15 cellular contexts compared by ENCODE assay signal in the genomic region with DNA sequence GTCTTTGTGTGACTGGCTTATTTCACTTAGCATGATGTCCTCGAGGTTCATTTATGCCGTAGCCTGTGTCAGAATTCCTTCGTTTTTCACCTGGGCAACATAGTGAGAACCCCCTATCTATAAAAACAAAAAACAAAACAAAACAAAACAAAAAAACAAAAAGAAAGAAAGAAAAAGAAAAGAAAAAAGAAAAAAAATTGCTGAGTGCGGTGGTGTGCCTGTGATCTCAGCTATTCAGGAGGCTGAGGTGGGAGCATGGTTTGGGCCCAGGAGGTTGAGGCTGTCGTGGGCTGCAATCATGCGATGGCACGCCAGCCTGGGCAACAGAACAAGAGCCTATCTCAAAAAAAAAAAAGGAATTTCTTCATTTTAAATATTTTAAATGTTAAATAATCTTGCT. TPM values are rescaled to one million over a fixed set of nuclear protein-coding genes. Genes with fewer than 3 reads are reported as not detected.
A peak's percentile ranks its signal among the peaks of the same experiment; 100 is the strongest.
DNase-seq lines count a peak whose midpoint lies in the region; ATAC-seq and TF ChIP-seq lines count a peak whose summit lies in the region.
"Had no signal": no experiment of that assay in that cellular context is flagged by ENCODE, and none has a peak within 500 bp of the region (broad histone marks: within the 10 kb centered on the region; RNA-seq: fewer than 3 reads in every experiment).

No MANE protein-coding gene starts in this region.

- H3K27ac ChIP-seq in SJCRH30 (peak overlapping the region; percentile 85), dorsolateral prefrontal cortex (no peak overlapping the region)
- H3K27ac ChIP-seq: C4-2B had no signal

- H3K4me1 Mint-ChIP-seq in Caco-2 (ENCODE audit: low read depth, unreplicated experiment): peaks cover 66% of the 10 kb centered on the region
- peaks cover 22% of the 10 kb centered on the region for H3K4me1 Mint-ChIP-seq in nephron

- ATAC-seq in GM21825 (IDR thresholded peaks at IDR 0.05; ENCODE audit: unreplicated experiment): no peak
- ATAC-seq: A549, GM23338 had no signal

- H3K36me3 ChIP-seq in Caco-2 (ENCODE audit: control insufficient read depth, insufficient read depth, low read length): no peaks in the 10 kb centered on the region
- no peaks in the 10 kb centered on the region for H3K36me3 ChIP-seq in SJCRH30

- no peaks in the 10 kb centered on the region for H3K27me3 Mint-ChIP-seq in Caco-2 (ENCODE audit: insufficient read depth, unreplicated experiment)
- peaks cover 13% of the 10 kb centered on the region for H3K27me3 Mint-ChIP-seq in nephron (ENCODE audit: low read depth)
- H3K27me3 Mint-ChIP-seq: CD4-positive, alpha-beta T cell had no signal

- peaks cover 78% of the 10 kb centered on the region for H3K4me1 ChIP-seq in Caco-2
- peaks cover 62% of the 10 kb centered on the region for H3K4me1 ChIP-seq in SJCRH30

- H3K4me3 Mint-ChIP-seq in Caco-2 (ENCODE audit: unreplicated experiment): no peak overlapping the region
- H3K4me3 Mint-ChIP-seq in nephron: no peak overlapping the region
- H3K4me3 Mint-ChIP-seq: CD4-positive, alpha-beta T cell; GM23338 had no signal

- TF ChIP-seq CTCF in Caco-2 (IDR thresholded peaks at IDR 0.05; ENCODE audit: insufficient read depth in 1 of 2, low read depth in 1 of 2, low read length in 1 of 2, severe bottlenecking in 1 of 2, unreplicated experiment in 1 of 2) (no peak), nephron (IDR thresholded peaks at IDR 0.05; ENCODE audit: unreplicated experiment in 3 of 3) (no peak), dorsolateral prefrontal cortex (IDR thresholded peaks at IDR 0.05 in 54 of 56, conservative IDR thresholded peaks at IDR 0.05 in 2 of 56; ENCODE audit: low read depth in 1 of 56, partially characterized antibody in 56 of 56) (no peak)

- no peaks in the 10 kb centered on the region for H3K9me3 Mint-ChIP-seq in Caco-2 (ENCODE audit: unreplicated experiment)
- H3K9me3 Mint-ChIP-seq in nephron: no peaks in the 10 kb centered on the region
- H3K9me3 Mint-ChIP-seq: CD4-positive, alpha-beta T cell; GM23338 had no signal

- no peak overlapping the region for H3K4me3 ChIP-seq in Caco-2 (ENCODE audit: low read depth, low read length)
- no peak overlapping the region for H3K4me3 ChIP-seq in SJCRH30
- no peak overlapping the region for H3K4me3 ChIP-seq in dorsolateral prefrontal cortex
- H3K4me3 ChIP-seq: A549, GM23338 had no signal

- H3K27ac Mint-ChIP-seq in Caco-2 (ENCODE audit: unreplicated experiment): peak overlapping the region; percentile 93
- peak overlapping the region in 2 of 3 experiments; percentile 29 to 76 for H3K27ac Mint-ChIP-seq in nephron
- H3K27ac Mint-ChIP-seq: CD4-positive, alpha-beta T cell; GM23338 had no signal

- no TSS peak for BruUV-seq in Caco-2 (replicated peaks; lab: Mats Ljungman, UMichigan)

- H3K9me3 ChIP-seq in Caco-2 (no peaks in the 10 kb centered on the region), SJCRH30 (replicated peaks) (no peaks in the 10 kb centered on the region)
- H3K9me3 ChIP-seq: A549 had no signal

- no peaks in the 10 kb centered on the region for H3K36me3 Mint-ChIP-seq in Caco-2 (ENCODE audit: insufficient read depth, unreplicated experiment)
- no peaks in the 10 kb centered on the region for H3K36me3 Mint-ChIP-seq in nephron (ENCODE audit: low read depth)

- intact Hi-C loops in Caco-2 (cut with micrococcal nuclease; ENCODE audit: unreplicated experiment) (no loop called here), dorsolateral prefrontal cortex (cut with DNase I) (no loop called here)

- CTCF ChIA-PET in Caco-2 (lab: Charles Lee): interaction anchor here (1.8 kb wide), 1 partner anchor 9 kb away, joined by 3 read pairs; no protein-coding TSS in a partner anchor

- H3K27me3 ChIP-seq in Caco-2 (replicated peaks; ENCODE audit: control insufficient read depth, insufficient read depth, low read length): no peaks in the 10 kb centered on the region
- H3K27me3 ChIP-seq in SJCRH30: no peaks in the 10 kb centered on the region
- no peaks in the 10 kb centered on the region for H3K27me3 ChIP-seq in dorsolateral prefrontal cortex

- DNase-seq in Caco-2 (no peak), SJCRH30 (no peak), pons (ENCODE audit: low spot score) (no peak), dorsolateral prefrontal cortex (no peak)
- DNase-seq: AML-193; CD4-positive, alpha-beta T cell; DMS153; DMS79; GDM1; HCEC 1CT had no signal

- POLR2A ChIA-PET in Caco-2 (lab: Charles Lee): interaction anchor here (1.3 kb wide), 1 partner anchor 38 kb away, joined by 8 read pairs; the partner anchor contains the start of gene VEGFA

RNA-seq across cellular contexts. Expression of gene VEGFA, which starts 38.4 kb away (rescaled TPM):
- total RNA-seq in Caco-2 (2022): 172 and 174 TPM in 2 replicates
- total RNA-seq in SJCRH30 (2014; rRNA removed; shearing (Covaris generic)): 27.0 and 31.6 TPM in 2 replicates
- total RNA-seq in dorsolateral prefrontal cortex: 100 to 1,000 TPM in 20 of 120 experiments, 10 to 100 TPM in 100; 19.7 to 440 (median 56.8) TPM
